In the genomic region with DNA sequence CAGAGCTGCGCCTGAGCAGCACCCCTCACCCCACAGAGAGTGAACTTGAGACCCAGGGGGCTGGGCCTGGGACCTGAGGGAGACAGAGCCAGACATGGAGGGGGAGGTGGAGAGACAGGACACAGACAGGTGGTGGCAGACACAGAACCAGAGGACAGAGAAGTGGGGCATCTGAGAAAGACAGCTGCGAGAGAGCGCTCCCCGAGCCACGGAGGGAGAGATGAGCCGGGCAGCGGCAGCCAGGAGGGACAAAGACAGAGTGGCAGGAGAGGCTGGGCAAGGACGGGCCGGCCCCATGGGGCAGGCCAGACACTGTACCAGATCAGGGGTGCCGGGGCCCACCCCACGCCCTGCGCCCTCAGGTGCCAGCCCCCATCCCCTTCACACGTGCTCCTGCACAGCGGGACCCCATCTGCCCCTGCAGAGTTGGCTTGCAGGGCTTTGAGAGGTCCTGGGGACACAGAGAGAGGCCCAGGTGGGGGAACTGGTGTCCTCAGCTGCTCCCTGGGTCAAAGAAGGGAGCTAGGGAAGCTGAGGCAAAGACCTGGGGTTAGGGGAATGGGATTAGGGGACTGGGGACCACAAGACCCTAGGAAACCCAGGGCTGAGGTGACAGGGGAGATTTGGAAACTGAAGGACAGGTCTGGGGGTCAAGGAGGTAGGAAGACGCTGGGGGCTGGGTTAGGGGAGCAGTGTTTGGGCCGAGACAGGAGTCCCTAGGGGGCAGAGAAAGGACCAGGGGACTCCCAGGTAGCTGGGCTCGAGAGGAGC, we compare ENCODE assay signal across 7 cellular contexts. TPM values are rescaled to one million over a fixed set of nuclear protein-coding genes. Genes with fewer than 3 reads are reported as not detected.
DNase-seq lines count a peak whose midpoint lies in the region; ATAC-seq and TF ChIP-seq lines count a peak whose summit lies in the region.
"Had no signal": no experiment of that assay in that cellular context is flagged by ENCODE, and none has a peak within 500 bp of the region (broad histone marks: within the 10 kb centered on the region; RNA-seq: fewer than 3 reads in every experiment).

No MANE protein-coding gene starts in this region.

- H3K4me1 Mint-ChIP-seq in CD14-positive monocyte: peaks cover 10% of the 10 kb centered on the region
- peaks cover 6% of the 10 kb centered on the region for H3K4me1 Mint-ChIP-seq in activated naive CD8-positive, alpha-beta T cell treated with anti-CD3 and anti-CD28 coated beads, Interleukin-2, amount 10 ng/mL, durations not matched to agents 7 days and 5 days
- peaks cover 38% of the 10 kb centered on the region for H3K4me1 Mint-ChIP-seq in mesothelial cell of epicardium

- H3K4me3 Mint-ChIP-seq in CD14-positive monocyte (peak overlapping the region; percentile 50 to 82), mesothelial cell of epicardium (peak overlapping the region; percentile 80)
- H3K4me3 Mint-ChIP-seq in activated naive CD8-positive, alpha-beta T cell treated with anti-CD3 and anti-CD28 coated beads, Interleukin-2, amount 10 ng/mL, durations not matched to agents 7 days and 5 days: peak overlapping the region; percentile 62

- H3K9me3 Mint-ChIP-seq in CD14-positive monocyte (peaks cover 0 to 7% (median 2%) of the 10 kb centered on the region in 7 donors), mesothelial cell of epicardium (no peaks in the 10 kb centered on the region)
- H3K9me3 Mint-ChIP-seq in activated naive CD8-positive, alpha-beta T cell treated with anti-CD3 and anti-CD28 coated beads, Interleukin-2, amount 10 ng/mL, durations not matched to agents 7 days and 5 days: no peaks in the 10 kb centered on the region

- intact Hi-C loops in CD14-positive monocyte (cut with micrococcal nuclease): loop anchor here in 1 of 2 donors (10.0 kb wide), 1 partner anchor 355 kb away; no protein-coding TSS in a partner anchor

- peak overlapping the region in 1 of 7 donors; percentile 11 for H3K27ac Mint-ChIP-seq in CD14-positive monocyte
- H3K27ac Mint-ChIP-seq in activated naive CD8-positive, alpha-beta T cell treated with anti-CD3 and anti-CD28 coated beads, Interleukin-2, amount 10 ng/mL, durations not matched to agents 7 days and 5 days: peak overlapping the region; percentile 11
- peak overlapping the region; percentile 60 for H3K27ac Mint-ChIP-seq in mesothelial cell of epicardium

- H3K27me3 Mint-ChIP-seq in CD14-positive monocyte (ENCODE audit: low read depth in 3 of 3) (peaks cover 40 to 54% (median 51%) of the 10 kb centered on the region in 3 donors), mesothelial cell of epicardium (ENCODE audit: low read depth) (no peaks in the 10 kb centered on the region)
- peaks cover 41% of the 10 kb centered on the region for H3K27me3 Mint-ChIP-seq in activated naive CD8-positive, alpha-beta T cell treated with anti-CD3 and anti-CD28 coated beads, Interleukin-2, amount 10 ng/mL, durations not matched to agents 7 days and 5 days

- no peak for TF ChIP-seq CTCF in CD14-positive monocyte (IDR thresholded peaks at IDR 0.05)
- TF ChIP-seq CTCF in mesothelial cell of epicardium (IDR thresholded peaks at IDR 0.05; ENCODE audit: unreplicated experiment): no peak

- H3K36me3 Mint-ChIP-seq in CD14-positive monocyte: peaks cover 16 to 26% of the 10 kb centered on the region in 2 donors
- H3K36me3 Mint-ChIP-seq in activated naive CD8-positive, alpha-beta T cell treated with anti-CD3 and anti-CD28 coated beads, Interleukin-2, amount 10 ng/mL, durations not matched to agents 7 days and 5 days: peaks cover 3% of the 10 kb centered on the region
- H3K36me3 Mint-ChIP-seq in mesothelial cell of epicardium: peaks cover 19% of the 10 kb centered on the region

- POLR2A ChIA-PET in activated naive CD8-positive, alpha-beta T cell treated with anti-CD3 and anti-CD28 coated beads, Interleukin-2, amount 10 ng/mL, durations not matched to agents 7 days and 5 days (lab: Charles Lee): no interaction called here

- ATAC-seq in activated naive CD8-positive, alpha-beta T cell treated with anti-CD3 and anti-CD28 coated beads, Interleukin-2, amount 10 ng/mL, durations not matched to agents 7 days and 5 days (ENCODE audit: low read depth): no peak
- no peak for ATAC-seq in HG03139 (IDR thresholded peaks at IDR 0.05; ENCODE audit: unreplicated experiment)
- ATAC-seq in HG02970 (IDR thresholded peaks at IDR 0.05; ENCODE audit: low FRiP score, unreplicated experiment): no peak
- no peak for ATAC-seq in GM19324 (IDR thresholded peaks at IDR 0.05; ENCODE audit: low FRiP score, unreplicated experiment)

- DNase-seq in CD14-positive monocyte (ENCODE audit: low spot score) (no peak), mesothelial cell of epicardium (ENCODE audit: low spot score in 2 of 2, unreplicated experiment in 2 of 2) (peak in 1 of 2 experiments; percentile 38)
- DNase-seq in activated naive CD8-positive, alpha-beta T cell treated with anti-CD3 and anti-CD28 coated beads, Interleukin-2, amount 10 ng/mL, durations not matched to agents 7 days and 5 days: no peak
- DNase-seq: SW 1271 had no signal

RNA-seq across cellular contexts. Expression of a gene that starts 0.7 kb away (rescaled TPM):
- polyA plus RNA-seq in CD14-positive monocyte: not detected
- not detected for total RNA-seq in activated naive CD8-positive, alpha-beta T cell treated with anti-CD3 and anti-CD28 coated beads, Interleukin-2, amount 10 ng/mL, durations not matched to agents 7 days and 5 days
- total RNA-seq in mesothelial cell of epicardium: 162 to 165 TPM (median 164 TPM) in 3 replicates

RNA-seq across cellular contexts. Expression of a gene that starts 16.3 kb away (rescaled TPM):
- polyA plus RNA-seq in CD14-positive monocyte: not detected
- under 1 TPM in 1 of 2 experiments, not detected in 1; 0.40 TPM for total RNA-seq in activated naive CD8-positive, alpha-beta T cell treated with anti-CD3 and anti-CD28 coated beads, Interleukin-2, amount 10 ng/mL, durations not matched to agents 7 days and 5 days
- 2.3 to 2.9 TPM (median 2.9 TPM) in 3 replicates for total RNA-seq in mesothelial cell of epicardium

RNA-seq across cellular contexts. Expression of a gene that starts 31.2 kb away (rescaled TPM):
- polyA plus RNA-seq in CD14-positive monocyte: not detected
- total RNA-seq in activated naive CD8-positive, alpha-beta T cell treated with anti-CD3 and anti-CD28 coated beads, Interleukin-2, amount 10 ng/mL, durations not matched to agents 7 days and 5 days: not detected
- total RNA-seq in mesothelial cell of epicardium: 46.5 to 49.0 TPM (median 47.7 TPM) in 3 replicates

RNA-seq across cellular contexts. Expression of a gene that starts 52.6 kb away (rescaled TPM):
- 1 to 10 TPM; 6.6 to 7.1 TPM for polyA plus RNA-seq in CD14-positive monocyte
- total RNA-seq in activated naive CD8-positive, alpha-beta T cell treated with anti-CD3 and anti-CD28 coated beads, Interleukin-2, amount 10 ng/mL, durations not matched to agents 7 days and 5 days: 10 to 100 TPM; 75.8 to 78.5 TPM
- total RNA-seq in mesothelial cell of epicardium: 61.8 to 66.8 TPM (median 62.1 TPM) in 3 replicates

RNA-seq across cellular contexts. Expression of a gene that starts 52.9 kb away (rescaled TPM):
- 10 to 100 TPM; 39.8 to 42.7 TPM for polyA plus RNA-seq in CD14-positive monocyte
- total RNA-seq in activated naive CD8-positive, alpha-beta T cell treated with anti-CD3 and anti-CD28 coated beads, Interleukin-2, amount 10 ng/mL, durations not matched to agents 7 days and 5 days: 100 to 1,000 TPM; 180 to 181 TPM
- 101 to 105 TPM (median 101 TPM) in 3 replicates for total RNA-seq in mesothelial cell of epicardium

Comparison
In these comparisons a context has a peak if more than half of its experiments do, and no peak if none do; other contexts are left out.
1. RNA of a gene that starts 0.7 kb away (total RNA-seq): 162 to 165 TPM in mesothelial cell of epicardium; not detected in activated naive CD8-positive, alpha-beta T cell treated with anti-CD3 and anti-CD28 coated beads, Interleukin-2, amount 10 ng/mL, durations not matched to agents 7 days and 5 days; every median in the first group is over 100 times any median in the second.
2. RNA of a gene that starts 31.2 kb away (total RNA-seq): 46.5 to 49.0 TPM in mesothelial cell of epicardium; not detected in activated naive CD8-positive, alpha-beta T cell treated with anti-CD3 and anti-CD28 coated beads, Interleukin-2, amount 10 ng/mL, durations not matched to agents 7 days and 5 days; every median in the first group is over 10 times any median in the second.
3. Peak in every context shown above with its lines, with median percentiles within 50 percentile points of each other: H3K4me3 Mint-ChIP-seq.